16 cellular contexts compared by ENCODE assay signal in genomic region chr2:10531874-10532273, GRCh38.
"Had no signal": no experiment of that assay in that cellular context is flagged by ENCODE, and none has a peak within 500 bp of the region (broad histone marks: within the 10 kb centered on the region; RNA-seq: fewer than 3 reads in every experiment).

No MANE protein-coding gene starts in this region.

- H2AFZ ChIP-seq: parathyroid adenoma had no signal

- H3K36me3 ChIP-seq: ascending aorta, gastroesophageal sphincter, stomach, upper lobe of left lung had no signal

- DNase-seq: activated CD4-positive, alpha-beta memory T cell treated with anti-CD3 and anti-CD28 coated beads for 36 hours; activated CD4-positive, alpha-beta T cell treated with anti-CD3 and anti-CD28 coated beads for 36 hours; activated naive CD4-positive, alpha-beta T cell treated with anti-CD3 and anti-CD28 coated beads, Interleukin-2, amount 10 ng/mL, durations not matched to agents 7 days and 5 days; naive thymus-derived CD8-positive, alpha-beta T cell; stimulated activated CD4-positive, alpha-beta T cell treated with anti-CD3 and anti-CD28 coated beads, Interleukin-12 subunit alpha, Interleukin-12 subunit beta, amount 100 ng/mL, for 4 hours; stimulated activated CD4-positive, alpha-beta T cell treated with anti-CD3 and anti-CD28 coated beads, Interleukin-2, amount 100 ng/mL, for 24 hours; stomach; testis had no signal

- H3K27ac Mint-ChIP-seq: activated CD4-positive, alpha-beta memory T cell treated with anti-CD3 and anti-CD28 coated beads for 36 hours; activated CD4-positive, alpha-beta T cell treated with anti-CD3 and anti-CD28 coated beads for 36 hours; activated naive CD4-positive, alpha-beta T cell treated with anti-CD3 and anti-CD28 coated beads, Interleukin-2, amount 10 ng/mL, durations not matched to agents 7 days and 5 days; activated T-helper 1 cell treated with anti-CD3 and anti-CD28 coated beads, Interleukin-12 subunit alpha, Interleukin-12 subunit beta, Interleukin-2, Interleukin-4 antibody, amounts not matched to agents 30 ng/mL and 10 ng/mL and 1 ng/mL, durations not matched to agents 14 hours and 24 hours and 36 hours; memory B cell; naive thymus-derived CD8-positive, alpha-beta T cell had no signal

- H3K4me3 ChIP-seq: ascending aorta, gastroesophageal sphincter, stomach, testis, upper lobe of left lung had no signal

- ATAC-seq: activated CD4-positive, alpha-beta T cell treated with anti-CD3 and anti-CD28 coated beads for 36 hours; gastroesophageal sphincter; left lobe of liver; naive thymus-derived CD8-positive, alpha-beta T cell had no signal

- H3K4me1 ChIP-seq: ascending aorta, gastroesophageal sphincter, parathyroid adenoma, stomach, testis, upper lobe of left lung had no signal

- H3K79me2 ChIP-seq: parathyroid adenoma had no signal

- H3K27me3 ChIP-seq: ascending aorta, gastroesophageal sphincter, stomach, testis, upper lobe of left lung had no signal

- H3K4me3 Mint-ChIP-seq: activated CD4-positive, alpha-beta memory T cell treated with anti-CD3 and anti-CD28 coated beads for 36 hours; activated CD4-positive, alpha-beta T cell treated with anti-CD3 and anti-CD28 coated beads for 36 hours; activated naive CD4-positive, alpha-beta T cell treated with anti-CD3 and anti-CD28 coated beads, Interleukin-2, amount 10 ng/mL, durations not matched to agents 7 days and 5 days; activated T-helper 1 cell treated with anti-CD3 and anti-CD28 coated beads, Interleukin-12 subunit alpha, Interleukin-12 subunit beta, Interleukin-2, Interleukin-4 antibody, amounts not matched to agents 30 ng/mL and 10 ng/mL and 1 ng/mL, durations not matched to agents 14 hours and 24 hours and 36 hours; memory B cell; naive thymus-derived CD8-positive, alpha-beta T cell had no signal

- H3K9me3 Mint-ChIP-seq: activated CD4-positive, alpha-beta memory T cell treated with anti-CD3 and anti-CD28 coated beads for 36 hours; activated naive CD4-positive, alpha-beta T cell treated with anti-CD3 and anti-CD28 coated beads, Interleukin-2, amount 10 ng/mL, durations not matched to agents 7 days and 5 days; memory B cell had no signal

- H3K36me3 Mint-ChIP-seq: activated CD4-positive, alpha-beta memory T cell treated with anti-CD3 and anti-CD28 coated beads for 36 hours; activated naive CD4-positive, alpha-beta T cell treated with anti-CD3 and anti-CD28 coated beads, Interleukin-2, amount 10 ng/mL, durations not matched to agents 7 days and 5 days; memory B cell; naive thymus-derived CD8-positive, alpha-beta T cell had no signal

- H3K27ac ChIP-seq: ascending aorta, gastroesophageal sphincter, parathyroid adenoma, stomach, testis, upper lobe of left lung, VCaP had no signal

- H3K27me3 Mint-ChIP-seq: activated CD4-positive, alpha-beta memory T cell treated with anti-CD3 and anti-CD28 coated beads for 36 hours had no signal

- H3K9me3 ChIP-seq: ascending aorta, gastroesophageal sphincter, stomach, testis, upper lobe of left lung had no signal
